ENCODE assay signal across 1 cellular context in the genomic region with DNA sequence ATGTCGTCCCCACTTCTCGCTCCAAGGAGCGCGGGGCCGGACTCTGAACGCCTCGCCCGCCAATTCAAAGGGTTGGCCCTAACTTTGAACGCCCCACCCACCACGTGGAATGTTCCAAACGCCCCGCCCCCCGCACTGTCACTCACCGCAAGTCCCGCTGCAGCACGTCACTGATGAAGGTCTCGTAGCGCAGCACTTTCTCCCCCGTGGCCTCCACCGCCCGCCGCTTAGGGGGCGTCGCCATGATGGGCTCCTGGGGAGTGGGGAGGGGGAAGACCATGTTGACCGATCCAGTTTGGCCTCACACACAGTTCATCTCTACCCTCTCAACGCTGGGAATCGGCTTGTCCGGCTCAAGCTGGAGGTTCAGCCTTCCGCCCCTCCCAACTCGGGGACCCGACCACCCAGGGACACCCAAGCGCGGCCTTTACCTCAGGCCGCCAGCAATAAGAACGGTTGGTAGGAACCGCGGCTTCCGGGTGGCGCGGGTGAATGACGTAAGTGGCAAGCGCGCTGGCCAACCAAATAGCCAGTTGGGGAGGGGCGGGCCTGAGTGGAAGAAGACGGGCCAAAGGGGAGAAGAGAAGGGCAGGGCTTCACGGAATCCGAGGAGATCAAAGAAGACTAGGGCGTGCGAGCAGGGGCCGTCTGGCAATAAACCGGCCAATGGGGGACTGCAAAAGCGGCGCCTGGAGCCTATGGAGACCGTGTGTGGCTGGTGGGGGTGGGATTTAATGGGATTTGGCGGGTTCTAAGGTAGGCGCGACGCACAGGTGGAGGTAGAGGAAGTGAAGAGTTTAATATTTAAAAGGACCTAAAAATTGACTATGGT.
TF ChIP-seq lines count a peak whose summit lies in the region.

A gene with protein sequence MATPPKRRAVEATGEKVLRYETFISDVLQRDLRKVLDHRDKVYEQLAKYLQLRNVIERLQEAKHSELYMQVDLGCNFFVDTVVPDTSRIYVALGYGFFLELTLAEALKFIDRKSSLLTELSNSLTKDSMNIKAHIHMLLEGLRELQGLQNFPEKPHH (minus strand): TSS at position 497 of the 832 bp plus-strand sequence. CDS start 253 bp downstream, at position 244.

TF ChIP-seq in HEK293, 187 proteins besides CTCF, POLR2A, EP300 and RAD21 (continued from another document and continues in another):
- TF ChIP-seq, protein P1, sequence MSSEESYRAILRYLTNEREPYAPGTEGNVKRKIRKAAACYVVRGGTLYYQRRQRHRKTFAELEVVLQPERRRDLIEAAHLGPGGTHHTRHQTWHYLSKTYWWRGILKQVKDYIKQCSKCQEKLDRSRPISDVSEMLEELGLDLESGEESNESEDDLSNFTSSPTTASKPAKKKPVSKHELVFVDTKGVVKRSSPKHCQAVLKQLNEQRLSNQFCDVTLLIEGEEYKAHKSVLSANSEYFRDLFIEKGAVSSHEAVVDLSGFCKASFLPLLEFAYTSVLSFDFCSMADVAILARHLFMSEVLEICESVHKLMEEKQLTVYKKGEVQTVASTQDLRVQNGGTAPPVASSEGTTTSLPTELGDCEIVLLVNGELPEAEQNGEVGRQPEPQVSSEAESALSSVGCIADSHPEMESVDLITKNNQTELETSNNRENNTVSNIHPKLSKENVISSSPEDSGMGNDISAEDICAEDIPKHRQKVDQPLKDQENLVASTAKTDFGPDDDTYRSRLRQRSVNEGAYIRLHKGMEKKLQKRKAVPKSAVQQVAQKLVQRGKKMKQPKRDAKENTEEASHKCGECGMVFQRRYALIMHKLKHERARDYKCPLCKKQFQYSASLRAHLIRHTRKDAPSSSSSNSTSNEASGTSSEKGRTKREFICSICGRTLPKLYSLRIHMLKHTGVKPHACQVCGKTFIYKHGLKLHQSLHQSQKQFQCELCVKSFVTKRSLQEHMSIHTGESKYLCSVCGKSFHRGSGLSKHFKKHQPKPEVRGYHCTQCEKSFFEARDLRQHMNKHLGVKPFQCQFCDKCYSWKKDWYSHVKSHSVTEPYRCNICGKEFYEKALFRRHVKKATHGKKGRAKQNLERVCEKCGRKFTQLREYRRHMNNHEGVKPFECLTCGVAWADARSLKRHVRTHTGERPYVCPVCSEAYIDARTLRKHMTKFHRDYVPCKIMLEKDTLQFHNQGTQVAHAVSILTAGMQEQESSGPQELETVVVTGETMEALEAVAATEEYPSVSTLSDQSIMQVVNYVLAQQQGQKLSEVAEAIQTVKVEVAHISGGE (tag by site-specific recombination; conservative IDR thresholded peaks at IDR 0.05; ENCODE audit: low read depth), result peak; percentile 76
- TF ChIP-seq ZBTB21 (tag by site-specific recombination; IDR thresholded peaks at IDR 0.05) (peak; percentile 69), GLI2 (tag by site-specific recombination; IDR thresholded peaks at IDR 0.05; ENCODE audit: borderline replicate concordance, low read depth) (no peak), ZNF157 (tag by site-specific recombination; IDR thresholded peaks at IDR 0.05) (no peak), ZNF292 (tag by site-specific recombination; IDR thresholded peaks at IDR 0.05; ENCODE audit: borderline replicate concordance, low read depth) (no peak), IKZF3 (tag by site-specific recombination; IDR thresholded peaks at IDR 0.05) (no peak), ZNF776 (tag by site-specific recombination; IDR thresholded peaks at IDR 0.05; ENCODE audit: borderline replicate concordance) (no peak), ZFP3 (tag by site-specific recombination; IDR thresholded peaks at IDR 0.05; ENCODE audit: low read depth) (no peak), ZNF549 (tag by site-specific recombination; IDR thresholded peaks at IDR 0.05) (no peak), ZEB2 (tag by site-specific recombination; IDR thresholded peaks at IDR 0.05) (peak; percentile 79), KLF16 (tag by site-specific recombination; IDR thresholded peaks at IDR 0.05) (peak; percentile 77), ZNF510 (tag by site-specific recombination; IDR thresholded peaks at IDR 0.05; ENCODE audit: insufficient replicate concordance) (no peak), ZNF133 (tag by site-specific recombination; IDR thresholded peaks at IDR 0.05) (no peak), ZNF404 (tag by site-specific recombination; IDR thresholded peaks at IDR 0.05) (no peak), KLF10 (tag by site-specific recombination; IDR thresholded peaks at IDR 0.05) (peak; percentile 91), ZNF248 (tag by site-specific recombination; IDR thresholded peaks at IDR 0.05) (no peak), ZFHX2 (tag by site-specific recombination; conservative IDR thresholded peaks at IDR 0.05) (peak; percentile 7; the same call in 1 of the 2 replicates), ZSCAN23 (tag by site-specific recombination; IDR thresholded peaks at IDR 0.05) (no peak), ZNF48 (tag by site-specific recombination; IDR thresholded peaks at IDR 0.05) (no peak), ZNF112 (tag by site-specific recombination; IDR thresholded peaks at IDR 0.05) (no peak), ZFP69B (tag by site-specific recombination; IDR thresholded peaks at IDR 0.05) (peak; percentile 9; the same call in 1 of the 2 replicates), ZNF175 (tag by site-specific recombination; IDR thresholded peaks at IDR 0.05) (no peak), ZNF19 (tag by site-specific recombination; IDR thresholded peaks at IDR 0.05; ENCODE audit: low read depth) (no peak), ZNF701 (tag by site-specific recombination; IDR thresholded peaks at IDR 0.05) (no peak), ZNF529 (tag by site-specific recombination; IDR thresholded peaks at IDR 0.05; ENCODE audit: insufficient replicate concordance) (no peak), ZNF621 (tag by site-specific recombination; IDR thresholded peaks at IDR 0.05) (no peak), ZBTB48 (tag by site-specific recombination; IDR thresholded peaks at IDR 0.05) (peak; percentile 96), ZNF548 (tag by site-specific recombination; IDR thresholded peaks at IDR 0.05) (no peak), ZNF302 (tag by site-specific recombination; IDR thresholded peaks at IDR 0.05; ENCODE audit: low read depth) (no peak), FEZF1 (tag by site-specific recombination; IDR thresholded peaks at IDR 0.05) (no peak), ZSCAN30 (tag by site-specific recombination; IDR thresholded peaks at IDR 0.05) (peak; percentile 57; the same call in 1 of the 2 replicates), ZNF146 (tag by site-specific recombination; IDR thresholded peaks at IDR 0.05) (no peak), ZNF114 (tag by site-specific recombination; IDR thresholded peaks at IDR 0.05) (no peak), ZNF544 (tag by site-specific recombination; IDR thresholded peaks at IDR 0.05) (no peak), ZNF221 (tag by site-specific recombination; IDR thresholded peaks at IDR 0.05; ENCODE audit: borderline replicate concordance) (no peak), ZNF707 (tag by site-specific recombination; IDR thresholded peaks at IDR 0.05) (no peak), ZNF266 (tag by site-specific recombination; IDR thresholded peaks at IDR 0.05; ENCODE audit: low read depth) (no peak), TRIM28 (IDR thresholded peaks at IDR 0.05; ENCODE audit: borderline replicate concordance, low read length) (no peak), ZNF335 (tag by site-specific recombination; conservative IDR thresholded peaks at IDR 0.05) (peak; percentile 92)
- TF ChIP-seq, protein P2, sequence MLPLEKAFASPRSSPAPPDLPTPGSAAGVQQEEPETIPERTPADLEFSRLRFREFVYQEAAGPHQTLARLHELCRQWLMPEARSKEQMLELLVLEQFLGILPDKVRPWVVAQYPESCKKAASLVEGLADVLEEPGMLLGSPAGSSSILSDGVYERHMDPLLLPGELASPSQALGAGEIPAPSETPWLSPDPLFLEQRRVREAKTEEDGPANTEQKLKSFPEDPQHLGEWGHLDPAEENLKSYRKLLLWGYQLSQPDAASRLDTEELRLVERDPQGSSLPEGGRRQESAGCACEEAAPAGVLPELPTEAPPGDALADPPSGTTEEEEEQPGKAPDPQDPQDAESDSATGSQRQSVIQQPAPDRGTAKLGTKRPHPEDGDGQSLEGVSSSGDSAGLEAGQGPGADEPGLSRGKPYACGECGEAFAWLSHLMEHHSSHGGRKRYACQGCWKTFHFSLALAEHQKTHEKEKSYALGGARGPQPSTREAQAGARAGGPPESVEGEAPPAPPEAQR (tag by site-specific recombination; IDR thresholded peaks at IDR 0.05), result no peak
- TF ChIP-seq, protein P3, sequence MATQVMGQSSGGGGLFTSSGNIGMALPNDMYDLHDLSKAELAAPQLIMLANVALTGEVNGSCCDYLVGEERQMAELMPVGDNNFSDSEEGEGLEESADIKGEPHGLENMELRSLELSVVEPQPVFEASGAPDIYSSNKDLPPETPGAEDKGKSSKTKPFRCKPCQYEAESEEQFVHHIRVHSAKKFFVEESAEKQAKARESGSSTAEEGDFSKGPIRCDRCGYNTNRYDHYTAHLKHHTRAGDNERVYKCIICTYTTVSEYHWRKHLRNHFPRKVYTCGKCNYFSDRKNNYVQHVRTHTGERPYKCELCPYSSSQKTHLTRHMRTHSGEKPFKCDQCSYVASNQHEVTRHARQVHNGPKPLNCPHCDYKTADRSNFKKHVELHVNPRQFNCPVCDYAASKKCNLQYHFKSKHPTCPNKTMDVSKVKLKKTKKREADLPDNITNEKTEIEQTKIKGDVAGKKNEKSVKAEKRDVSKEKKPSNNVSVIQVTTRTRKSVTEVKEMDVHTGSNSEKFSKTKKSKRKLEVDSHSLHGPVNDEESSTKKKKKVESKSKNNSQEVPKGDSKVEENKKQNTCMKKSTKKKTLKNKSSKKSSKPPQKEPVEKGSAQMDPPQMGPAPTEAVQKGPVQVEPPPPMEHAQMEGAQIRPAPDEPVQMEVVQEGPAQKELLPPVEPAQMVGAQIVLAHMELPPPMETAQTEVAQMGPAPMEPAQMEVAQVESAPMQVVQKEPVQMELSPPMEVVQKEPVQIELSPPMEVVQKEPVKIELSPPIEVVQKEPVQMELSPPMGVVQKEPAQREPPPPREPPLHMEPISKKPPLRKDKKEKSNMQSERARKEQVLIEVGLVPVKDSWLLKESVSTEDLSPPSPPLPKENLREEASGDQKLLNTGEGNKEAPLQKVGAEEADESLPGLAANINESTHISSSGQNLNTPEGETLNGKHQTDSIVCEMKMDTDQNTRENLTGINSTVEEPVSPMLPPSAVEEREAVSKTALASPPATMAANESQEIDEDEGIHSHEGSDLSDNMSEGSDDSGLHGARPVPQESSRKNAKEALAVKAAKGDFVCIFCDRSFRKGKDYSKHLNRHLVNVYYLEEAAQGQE (tag by site-specific recombination; IDR thresholded peaks at IDR 0.05), result no peak
- TF ChIP-seq, protein P4, sequence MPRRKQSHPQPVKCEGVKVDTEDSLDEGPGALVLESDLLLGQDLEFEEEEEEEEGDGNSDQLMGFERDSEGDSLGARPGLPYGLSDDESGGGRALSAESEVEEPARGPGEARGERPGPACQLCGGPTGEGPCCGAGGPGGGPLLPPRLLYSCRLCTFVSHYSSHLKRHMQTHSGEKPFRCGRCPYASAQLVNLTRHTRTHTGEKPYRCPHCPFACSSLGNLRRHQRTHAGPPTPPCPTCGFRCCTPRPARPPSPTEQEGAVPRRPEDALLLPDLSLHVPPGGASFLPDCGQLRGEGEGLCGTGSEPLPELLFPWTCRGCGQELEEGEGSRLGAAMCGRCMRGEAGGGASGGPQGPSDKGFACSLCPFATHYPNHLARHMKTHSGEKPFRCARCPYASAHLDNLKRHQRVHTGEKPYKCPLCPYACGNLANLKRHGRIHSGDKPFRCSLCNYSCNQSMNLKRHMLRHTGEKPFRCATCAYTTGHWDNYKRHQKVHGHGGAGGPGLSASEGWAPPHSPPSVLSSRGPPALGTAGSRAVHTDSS (tag by site-specific recombination; IDR thresholded peaks at IDR 0.05), result no peak
- TF ChIP-seq, protein P5, sequence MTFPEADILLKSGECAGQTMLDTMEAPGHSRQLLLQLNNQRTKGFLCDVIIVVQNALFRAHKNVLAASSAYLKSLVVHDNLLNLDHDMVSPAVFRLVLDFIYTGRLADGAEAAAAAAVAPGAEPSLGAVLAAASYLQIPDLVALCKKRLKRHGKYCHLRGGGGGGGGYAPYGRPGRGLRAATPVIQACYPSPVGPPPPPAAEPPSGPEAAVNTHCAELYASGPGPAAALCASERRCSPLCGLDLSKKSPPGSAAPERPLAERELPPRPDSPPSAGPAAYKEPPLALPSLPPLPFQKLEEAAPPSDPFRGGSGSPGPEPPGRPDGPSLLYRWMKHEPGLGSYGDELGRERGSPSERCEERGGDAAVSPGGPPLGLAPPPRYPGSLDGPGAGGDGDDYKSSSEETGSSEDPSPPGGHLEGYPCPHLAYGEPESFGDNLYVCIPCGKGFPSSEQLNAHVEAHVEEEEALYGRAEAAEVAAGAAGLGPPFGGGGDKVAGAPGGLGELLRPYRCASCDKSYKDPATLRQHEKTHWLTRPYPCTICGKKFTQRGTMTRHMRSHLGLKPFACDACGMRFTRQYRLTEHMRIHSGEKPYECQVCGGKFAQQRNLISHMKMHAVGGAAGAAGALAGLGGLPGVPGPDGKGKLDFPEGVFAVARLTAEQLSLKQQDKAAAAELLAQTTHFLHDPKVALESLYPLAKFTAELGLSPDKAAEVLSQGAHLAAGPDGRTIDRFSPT (tag by site-specific recombination; IDR thresholded peaks at IDR 0.05), result peak; percentile 84
- TF ChIP-seq, protein P6, sequence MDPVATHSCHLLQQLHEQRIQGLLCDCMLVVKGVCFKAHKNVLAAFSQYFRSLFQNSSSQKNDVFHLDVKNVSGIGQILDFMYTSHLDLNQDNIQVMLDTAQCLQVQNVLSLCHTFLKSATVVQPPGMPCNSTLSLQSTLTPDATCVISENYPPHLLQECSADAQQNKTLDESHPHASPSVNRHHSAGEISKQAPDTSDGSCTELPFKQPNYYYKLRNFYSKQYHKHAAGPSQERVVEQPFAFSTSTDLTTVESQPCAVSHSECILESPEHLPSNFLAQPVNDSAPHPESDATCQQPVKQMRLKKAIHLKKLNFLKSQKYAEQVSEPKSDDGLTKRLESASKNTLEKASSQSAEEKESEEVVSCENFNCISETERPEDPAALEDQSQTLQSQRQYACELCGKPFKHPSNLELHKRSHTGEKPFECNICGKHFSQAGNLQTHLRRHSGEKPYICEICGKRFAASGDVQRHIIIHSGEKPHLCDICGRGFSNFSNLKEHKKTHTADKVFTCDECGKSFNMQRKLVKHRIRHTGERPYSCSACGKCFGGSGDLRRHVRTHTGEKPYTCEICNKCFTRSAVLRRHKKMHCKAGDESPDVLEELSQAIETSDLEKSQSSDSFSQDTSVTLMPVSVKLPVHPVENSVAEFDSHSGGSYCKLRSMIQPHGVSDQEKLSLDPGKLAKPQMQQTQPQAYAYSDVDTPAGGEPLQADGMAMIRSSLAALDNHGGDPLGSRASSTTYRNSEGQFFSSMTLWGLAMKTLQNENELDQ (tag by site-specific recombination; IDR thresholded peaks at IDR 0.05; ENCODE audit: low read depth), result no peak
- TF ChIP-seq, protein P7, sequence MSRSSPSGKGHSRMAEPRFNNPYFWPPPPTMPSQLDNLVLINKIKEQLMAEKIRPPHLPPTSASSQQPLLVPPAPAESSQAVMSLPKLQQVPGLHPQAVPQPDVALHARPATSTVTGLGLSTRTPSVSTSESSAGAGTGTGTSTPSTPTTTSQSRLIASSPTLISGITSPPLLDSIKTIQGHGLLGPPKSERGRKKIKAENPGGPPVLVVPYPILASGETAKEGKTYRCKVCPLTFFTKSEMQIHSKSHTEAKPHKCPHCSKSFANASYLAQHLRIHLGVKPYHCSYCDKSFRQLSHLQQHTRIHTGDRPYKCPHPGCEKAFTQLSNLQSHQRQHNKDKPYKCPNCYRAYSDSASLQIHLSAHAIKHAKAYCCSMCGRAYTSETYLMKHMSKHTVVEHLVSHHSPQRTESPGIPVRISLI (tag by site-specific recombination; IDR thresholded peaks at IDR 0.05), result no peak
